22 cellular contexts compared by ENCODE assay signal in genomic region chr5:106072208-106072607, GRCh38.
DNase-seq lines count a peak whose midpoint lies in the region; ATAC-seq, FAIRE-seq and TF ChIP-seq lines count a peak whose summit lies in the region.
"Had no signal": no experiment of that assay in that cellular context is flagged by ENCODE, and none has a peak within 500 bp of the region (broad histone marks: within the 10 kb centered on the region; RNA-seq: fewer than 3 reads in every experiment).

No MANE protein-coding gene starts in this region.

- BruUV-seq in HepG2 (replicated peaks; lab: Mats Ljungman, UMichigan) (no TSS peak), IMR-90 (replicated peaks; lab: Mats Ljungman, UMichigan) (no TSS peak)

- H3K4ac ChIP-seq in IMR-90 (ENCODE audit: low read depth, low read length), result no peak overlapping the region

- FAIRE-seq in HepG2 (lab: Jason Lieb, UNC), result no peak
- FAIRE-seq in endometrium (lab: Jason Lieb, UNC), result peak; percentile 26
- FAIRE-seq in pancreas (lab: Jason Lieb, UNC), result peak; percentile 67
- no peak for FAIRE-seq in kidney (lab: Jason Lieb, UNC)
- FAIRE-seq: GM12891 had no signal

- no peak overlapping the region for H3K9ac ChIP-seq in HepG2 (ENCODE audit: insufficient read depth, low read depth, low read length)
- no peak overlapping the region for H3K9ac ChIP-seq in IMR-90 (ENCODE audit: low read depth, low read length)
- no peak overlapping the region for H3K9ac ChIP-seq in kidney (ENCODE audit: low read length in 2 of 2)
- H3K9ac ChIP-seq: BLaER1 had no signal

- DNase-seq in HepG2 (ENCODE audit: low spot score) (no peak), right lobe of liver (no peak), IMR-90 (no peak), pancreas (no peak), thyroid gland (no peak), kidney (no peak)
- DNase-seq: ACHN; BE2C; C1 segment of cervical spinal cord; CD4-positive, alpha-beta memory T cell; CD4-positive, CD25-positive, alpha-beta regulatory T cell; CD8-positive, alpha-beta memory T cell; DMS 273 treated with DMSO at 0.1 percent for 48 hours; DMS79; DND-41; EL; GF-D8 had no signal

- no peak overlapping the region for H3K23ac ChIP-seq in IMR-90 (ENCODE audit: low read depth, low read length)

- no peaks in the 10 kb centered on the region for H3K79me2 ChIP-seq in HepG2 (ENCODE audit: insufficient read depth, low read length)

- no peaks in the 10 kb centered on the region for H3K79me1 ChIP-seq in IMR-90 (ENCODE audit: low read depth in 1 of 2, low read length in 2 of 2)

- H3K27me3 ChIP-seq in HepG2 (ENCODE audit: control insufficient read depth in 1 of 2, insufficient read depth in 2 of 2, low read length in 2 of 2) (no peaks in the 10 kb centered on the region), right lobe of liver (no peaks in the 10 kb centered on the region), IMR-90 (ENCODE audit: control insufficient read depth, insufficient read depth, low read length) (no peaks in the 10 kb centered on the region), pancreas (no peaks in the 10 kb centered on the region), thyroid gland (no peaks in the 10 kb centered on the region)
- H3K27me3 ChIP-seq: BE2C, BLaER1 had no signal

- H4K8ac ChIP-seq in IMR-90 (ENCODE audit: low read depth in 2 of 2, low read length in 2 of 2), result no peak overlapping the region

- H3K18ac ChIP-seq in IMR-90 (ENCODE audit: low read depth, low read length), result no peak overlapping the region

- CTCF ChIA-PET in HepG2 (lab: Yijun Ruan, JAX; ENCODE audit: low intra/inter-chr PET ratio, low total read pairs), result no interaction called here
- CTCF ChIA-PET in IMR-90 (lab: Yijun Ruan, JAX), result no interaction called here

- H3K36me3 ChIP-seq in HepG2 (replicated peaks in 1 of 2; ENCODE audit: control insufficient read depth in 1 of 2, insufficient read depth in 2 of 2, low read length in 2 of 2) (no peaks in the 10 kb centered on the region), right lobe of liver (no peaks in the 10 kb centered on the region), IMR-90 (ENCODE audit: control insufficient read depth, insufficient read depth, low read length) (no peaks in the 10 kb centered on the region), pancreas (no peaks in the 10 kb centered on the region), thyroid gland (no peaks in the 10 kb centered on the region), kidney (ENCODE audit: control insufficient read depth in 1 of 2, insufficient read depth in 2 of 2, low read length in 2 of 2) (no peaks in the 10 kb centered on the region)
- H3K36me3 ChIP-seq: BE2C, BLaER1 had no signal

- TF ChIP-seq POLR2A in HepG2 (IDR thresholded peaks at IDR 0.05; ENCODE audit: insufficient read depth in 1 of 2, low read depth in 2 of 2, low read length in 2 of 2) (no peak), right lobe of liver (IDR thresholded peaks at IDR 0.05) (no peak), IMR-90 (IDR thresholded peaks at IDR 0.05; ENCODE audit: low read depth, low read length) (no peak), thyroid gland (IDR thresholded peaks at IDR 0.05) (no peak)

- no peak overlapping the region for H2AK5ac ChIP-seq in IMR-90 (ENCODE audit: low read depth, low read length)

- H2BK20ac ChIP-seq in IMR-90 (ENCODE audit: low read depth, low read length), result no peak overlapping the region

- no peak overlapping the region for H2BK15ac ChIP-seq in IMR-90 (ENCODE audit: low read depth, low read length)

- no peak overlapping the region for H3K14ac ChIP-seq in IMR-90 (replicated peaks; ENCODE audit: low read depth, low read length)

- POLR2A ChIA-PET in HepG2 (lab: Yijun Ruan, JAX), result no interaction called here
- POLR2A ChIA-PET in IMR-90 (lab: Charles Lee; ENCODE audit: unreplicated experiment), result no interaction called here

- TF ChIP-seq EP300 in HepG2 (IDR thresholded peaks at IDR 0.05; ENCODE audit: low read depth in 2 of 2, low read length in 2 of 2) (no peak), HepG2 (CRISPR knock-in tag; IDR thresholded peaks at IDR 0.05; ENCODE audit: borderline replicate concordance) (no peak)

- no peak for TF ChIP-seq CTCF in HepG2 (CRISPR knock-in tag; IDR thresholded peaks at IDR 0.05)
- no peak for TF ChIP-seq CTCF in right lobe of liver (IDR thresholded peaks at IDR 0.05)
- no peak for TF ChIP-seq CTCF in IMR-90 (conservative IDR thresholded peaks at IDR 0.05; ENCODE audit: low read depth, low read length)
- no peak for TF ChIP-seq CTCF in pancreas (IDR thresholded peaks at IDR 0.05)
- no peak for TF ChIP-seq CTCF in thyroid gland (IDR thresholded peaks at IDR 0.05)
- no peak for TF ChIP-seq CTCF in kidney (IDR thresholded peaks at IDR 0.05; ENCODE audit: borderline replicate concordance, extremely low read depth, insufficient read depth)

- no peak overlapping the region for H2BK120ac ChIP-seq in IMR-90 (ENCODE audit: low read depth, low read length)

- H3K9me3 ChIP-seq in HepG2 (ENCODE audit: low read length), result no peaks in the 10 kb centered on the region
- H3K9me3 ChIP-seq in right lobe of liver, result no peaks in the 10 kb centered on the region
- H3K9me3 ChIP-seq in IMR-90 (ENCODE audit: control insufficient read depth, insufficient read depth, low read length), result no peaks in the 10 kb centered on the region
- no peaks in the 10 kb centered on the region for H3K9me3 ChIP-seq in pancreas
- H3K9me3 ChIP-seq in thyroid gland, result no peaks in the 10 kb centered on the region
- H3K9me3 ChIP-seq in kidney (ENCODE audit: control insufficient read depth in 1 of 2, low read length in 2 of 2), result no peaks in the 10 kb centered on the region
- H3K9me3 ChIP-seq: BE2C, BLaER1 had no signal

- WGBS in HepG2 (ENCODE audit: low lambda C conversion rate), result 1% methylated on average over 2 of the region's 2 CpGs
- 33% methylated on average over 2 of the region's 2 CpGs for WGBS in right lobe of liver (ENCODE audit: insufficient coverage, low coverage, low lambda C conversion rate, missing lambda C conversion rate)
- no CpG with 5 or more reads among the region's 2 CpGs for WGBS in IMR-90 (ENCODE audit: extremely low coverage in 2 of 2, insufficient read length in 1 of 2), 2 experiments
- 72 to 80% methylated on average over 2 of the region's 2 CpGs for WGBS in pancreas, 2 donors
- WGBS in thyroid gland, 2 donors, result 94 to 96% methylated on average over 2 of the region's 2 CpGs

- ATAC-seq in HepG2, result no peak
- no peak for ATAC-seq in right lobe of liver
- ATAC-seq in IMR-90 (ENCODE audit: low read depth), result no peak
- ATAC-seq in pancreas, result no peak
- no peak for ATAC-seq in HG02870 (IDR thresholded peaks at IDR 0.05; ENCODE audit: unreplicated experiment)

- no peaks in the 10 kb centered on the region for H3K9me1 ChIP-seq in IMR-90 (ENCODE audit: insufficient read depth, low read length)

- H3K27ac ChIP-seq in HepG2 (ENCODE audit: extremely low read length, insufficient read depth, low read length) (no peak overlapping the region), right lobe of liver (no peak overlapping the region), IMR-90 (ENCODE audit: insufficient read depth, low read length) (no peak overlapping the region), pancreas (no peak overlapping the region), thyroid gland (no peak overlapping the region), kidney (ENCODE audit: low read depth in 2 of 2, low read length in 2 of 2) (no peak overlapping the region)
- H3K27ac ChIP-seq: 22Rv1, BLaER1 had no signal

- TF ChIP-seq RAD21 in HepG2 (CRISPR knock-in tag; IDR thresholded peaks at IDR 0.05), result no peak
- TF ChIP-seq RAD21 in IMR-90 (IDR thresholded peaks at IDR 0.05; ENCODE audit: low read length), result no peak

- no peak overlapping the region for H3K4me3 ChIP-seq in HepG2 (replicated peaks in 1 of 3; ENCODE audit: insufficient read depth in 1 of 3, low read depth in 2 of 3, low read length in 3 of 3)
- no peak overlapping the region for H3K4me3 ChIP-seq in right lobe of liver
- H3K4me3 ChIP-seq in IMR-90 (ENCODE audit: insufficient read depth, low read depth, low read length), result no peak overlapping the region
- no peak overlapping the region for H3K4me3 ChIP-seq in pancreas
- H3K4me3 ChIP-seq in thyroid gland (replicated peaks in 1 of 3), result no peak overlapping the region
- H3K4me3 ChIP-seq in kidney (ENCODE audit: low read length in 2 of 2), result no peak overlapping the region
- H3K4me3 ChIP-seq: BLaER1 had no signal

- H4K91ac ChIP-seq in IMR-90 (ENCODE audit: insufficient read depth, low read depth, low read length), result no peak overlapping the region

- no peak overlapping the region for H2BK5ac ChIP-seq in IMR-90 (ENCODE audit: low read depth, low read length, poor library complexity, severe bottlenecking)

- H2AFZ ChIP-seq in HepG2 (ENCODE audit: low read length) (no peak overlapping the region), IMR-90 (replicated peaks; ENCODE audit: low read length, poor library complexity) (no peak overlapping the region)

- no peak overlapping the region for H3K56ac ChIP-seq in IMR-90 (ENCODE audit: extremely low read depth, insufficient read depth, low read length)

- H3K4me2 ChIP-seq in HepG2 (ENCODE audit: low read depth, low read length) (no peak overlapping the region), IMR-90 (ENCODE audit: low read depth, low read length) (no peak overlapping the region)
- H3K4me2 ChIP-seq: BLaER1 had no signal

- H4K5ac ChIP-seq in IMR-90 (ENCODE audit: low read depth, low read length), result no peak overlapping the region

- H2AK9ac ChIP-seq in IMR-90 (replicated peaks; ENCODE audit: low read depth, low read length, poor library complexity), result no peak overlapping the region

- dilution Hi-C loops in IMR-90 (cut with HindIII; ENCODE audit: low sequenced_read_pairs, unreplicated experiment), result no loop called here

- no peaks in the 10 kb centered on the region for H4K20me1 ChIP-seq in HepG2 (ENCODE audit: insufficient read depth, low read length)
- no peaks in the 10 kb centered on the region for H4K20me1 ChIP-seq in IMR-90 (ENCODE audit: insufficient read depth, low read length)
- H4K20me1 ChIP-seq: BLaER1 had no signal

- H3K4me1 ChIP-seq in HepG2 (ENCODE audit: insufficient read depth, low read length), result no peaks in the 10 kb centered on the region
- no peaks in the 10 kb centered on the region for H3K4me1 ChIP-seq in right lobe of liver
- H3K4me1 ChIP-seq in IMR-90 (ENCODE audit: control insufficient read depth, insufficient read depth, low read length), result no peaks in the 10 kb centered on the region
- H3K4me1 ChIP-seq in pancreas, result no peaks in the 10 kb centered on the region
- no peaks in the 10 kb centered on the region for H3K4me1 ChIP-seq in thyroid gland
- H3K4me1 ChIP-seq in kidney (ENCODE audit: control insufficient read depth in 1 of 2, insufficient read depth in 1 of 2, low read depth in 1 of 2, low read length in 2 of 2), result no peaks in the 10 kb centered on the region
- H3K4me1 ChIP-seq: BE2C, BLaER1 had no signal

- intact Hi-C loops in HepG2 (cut with micrococcal nuclease; ENCODE audit: unreplicated experiment) (no loop called here), right lobe of liver (cut with DNase I) (no loop called here), IMR-90 (cut with micrococcal nuclease) (no loop called here), pancreas (cut with DNase I) (no loop called here), thyroid gland (cut with DNase I) (no loop called here), kidney (cut with DNase I) (no loop called here)

- in situ Hi-C loops in HepG2 (cut with HindIII; ENCODE audit: extremely low pct_ligation_motif_present, low pct_unique_long_range_greater_than_20kb) (no loop called here), IMR-90 (cut with MboI; ENCODE audit: low sequenced_read_pairs) (no loop called here)

TF ChIP-seq in IMR-90, 13 proteins besides CTCF, POLR2A, EP300 and RAD21 (continues in another document):
- TF ChIP-seq FOS (IDR thresholded peaks at IDR 0.05; ENCODE audit: low read depth, low read length), result no peak
